In genomic region chr22:17164392-17165024, GRCh38 we compare ENCODE assay signal across 10 cellular contexts. TPM values are rescaled to one million over a fixed set of nuclear protein-coding genes. Genes with fewer than 3 reads are reported as not detected.
A peak's percentile ranks its signal among the peaks of the same experiment; 100 is the strongest.
DNase-seq lines count a peak whose midpoint lies in the region; ATAC-seq and TF ChIP-seq lines count a peak whose summit lies in the region.
"Had no signal": no experiment of that assay in that cellular context is flagged by ENCODE, and none has a peak within 500 bp of the region (broad histone marks: within the 10 kb centered on the region; RNA-seq: fewer than 3 reads in every experiment).

No MANE protein-coding gene starts in this region.

- POLR2A ChIA-PET in PC-3 (lab: Charles Lee; ENCODE audit: unreplicated experiment) = no interaction called here

- DNase-seq in SKM-1 treated with dmso at 0.1 percent for 144 hours (lab: John Stamatoyannopoulos, UW; ENCODE audit: unreplicated experiment) (peak; percentile 9), SKM-1 (lab: John Stamatoyannopoulos, UW; ENCODE audit: unreplicated experiment) (no peak), PC-3 (no peak), fibroblast of the aortic adventitia (ENCODE audit: low read depth) (no peak), type B pancreatic cell (ENCODE audit: extremely low spot score, unreplicated experiment) (no peak), mucosa of gallbladder (ENCODE audit: low spot score) (no peak)
- no peak for DNase-seq in stimulated activated CD4-positive, alpha-beta T cell treated with anti-CD3 and anti-CD28 coated beads, Interleukin-2, amount 100 ng/mL, for 48 hours
- no peak for DNase-seq in activated naive CD8-positive, alpha-beta T cell treated with anti-CD3 and anti-CD28 coated beads, Interleukin-2, amount 50 U/mL, for 24 hours
- DNase-seq: NCI-H1436 treated with DMSO at 0.1 percent for 48 hours, OCI-M1 had no signal

- H3K9me3 Mint-ChIP-seq in type B pancreatic cell = no peaks in the 10 kb centered on the region
- no peaks in the 10 kb centered on the region for H3K9me3 Mint-ChIP-seq in activated naive CD8-positive, alpha-beta T cell treated with anti-CD3 and anti-CD28 coated beads, Interleukin-2, amount 50 U/mL, for 24 hours

- peaks cover 11% of the 10 kb centered on the region for H3K36me3 Mint-ChIP-seq in type B pancreatic cell
- peaks cover 3% of the 10 kb centered on the region for H3K36me3 Mint-ChIP-seq in activated naive CD8-positive, alpha-beta T cell treated with anti-CD3 and anti-CD28 coated beads, Interleukin-2, amount 50 U/mL, for 24 hours (ENCODE audit: low read depth)

- peaks cover 6% of the 10 kb centered on the region for H3K4me1 Mint-ChIP-seq in type B pancreatic cell (ENCODE audit: unreplicated experiment)
- peaks cover 6% of the 10 kb centered on the region for H3K4me1 Mint-ChIP-seq in activated naive CD8-positive, alpha-beta T cell treated with anti-CD3 and anti-CD28 coated beads, Interleukin-2, amount 50 U/mL, for 24 hours

- H3K9me3 ChIP-seq in PC-3 (ENCODE audit: low read length) = no peaks in the 10 kb centered on the region

- H3K4me3 Mint-ChIP-seq in type B pancreatic cell = no peak overlapping the region
- H3K4me3 Mint-ChIP-seq in activated naive CD8-positive, alpha-beta T cell treated with anti-CD3 and anti-CD28 coated beads, Interleukin-2, amount 50 U/mL, for 24 hours = no peak overlapping the region

- no peaks in the 10 kb centered on the region for H3K27me3 Mint-ChIP-seq in type B pancreatic cell
- H3K27me3 Mint-ChIP-seq in activated naive CD8-positive, alpha-beta T cell treated with anti-CD3 and anti-CD28 coated beads, Interleukin-2, amount 50 U/mL, for 24 hours = peaks cover 6% of the 10 kb centered on the region

- no peaks in the 10 kb centered on the region for H3K79me2 ChIP-seq in PC-3 (ENCODE audit: low read length)

- no TSS peak for BruUV-seq in PC-3 (replicated peaks; lab: Mats Ljungman, UMichigan)

- no peaks in the 10 kb centered on the region for H3K27me3 ChIP-seq in PC-3 (ENCODE audit: low read length)

- H3K4me1 ChIP-seq in PC-3 (ENCODE audit: insufficient read depth, low read length) = peaks cover 6% of the 10 kb centered on the region

- H2AFZ ChIP-seq in PC-3 (ENCODE audit: low read length) = no peak overlapping the region

- H3K4me3 ChIP-seq in PC-3 (ENCODE audit: low read length) (no peak overlapping the region), fibroblast of the aortic adventitia (ENCODE audit: low read depth, low read length) (no peak overlapping the region)

- no peak overlapping the region for H3K27ac ChIP-seq in PC-3 (ENCODE audit: low read length)

- H4K20me1 ChIP-seq in PC-3 (ENCODE audit: low read length) = no peaks in the 10 kb centered on the region

- H3K4me2 ChIP-seq in PC-3 (ENCODE audit: low read length) = no peak overlapping the region

- H3K36me3 ChIP-seq in PC-3 (ENCODE audit: low read depth, low read length) = no peaks in the 10 kb centered on the region

- no peaks in the 10 kb centered on the region for H3F3A ChIP-seq in PC-3 (ENCODE audit: low read length, unreplicated experiment)

- intact Hi-C loops in PC-3 (cut with micrococcal nuclease) = no loop called here

- no peak for ATAC-seq in PC-3
- ATAC-seq in activated naive CD8-positive, alpha-beta T cell treated with anti-CD3 and anti-CD28 coated beads, Interleukin-2, amount 50 U/mL, for 24 hours = no peak

- TF ChIP-seq CTCF in PC-3 (conservative IDR thresholded peaks at IDR 0.05; ENCODE audit: low read depth, low read length) (peak; percentile 34; the same call in 1 of the 2 replicates), fibroblast of the aortic adventitia (IDR thresholded peaks at IDR 0.05; ENCODE audit: insufficient read depth, low read length) (peak; percentile 28), type B pancreatic cell (conservative IDR thresholded peaks at IDR 0.05) (peak; percentile 58)

- H3K9me2 ChIP-seq in PC-3 (replicated peaks; ENCODE audit: low read length) = no peaks in the 10 kb centered on the region

- H3K9ac ChIP-seq in PC-3 (ENCODE audit: low read length) = no peak overlapping the region

- H3K27ac Mint-ChIP-seq in type B pancreatic cell = no peak overlapping the region
- H3K27ac Mint-ChIP-seq in activated naive CD8-positive, alpha-beta T cell treated with anti-CD3 and anti-CD28 coated beads, Interleukin-2, amount 50 U/mL, for 24 hours = no peak overlapping the region

- CTCF ChIA-PET in PC-3 (lab: Charles Lee) = no interaction called here

RNA-seq across cellular contexts. Expression of gene HDHD5, which starts 5.4 kb away (rescaled TPM):
- total RNA-seq in PC-3 (2014; rRNA removed) = 57.3 and 62.9 TPM in 2 replicates
- 19.7 and 20.3 TPM in 2 replicates for total RNA-seq in fibroblast of the aortic adventitia (ENCODE audit: low replicate concordance)
- total RNA-seq in type B pancreatic cell (ENCODE audit: low replicate concordance) = 25.3 and 40.1 TPM in 2 replicates
- total RNA-seq in mucosa of gallbladder = 31.7 TPM

RNA-seq across cellular contexts. Expression of gene TMEM121B, which starts 43.3 kb away (rescaled TPM):
- total RNA-seq in PC-3 (2014; rRNA removed) (0.11 and 0.12 TPM in 2 replicates), fibroblast of the aortic adventitia (ENCODE audit: low replicate concordance) (0.09 and 0.16 TPM in 2 replicates), type B pancreatic cell (ENCODE audit: low replicate concordance) (2.9 TPM in 2 replicates), mucosa of gallbladder (1.7 TPM)

RNA-seq across cellular contexts. Expression of gene ADA2, which starts 54.7 kb away (rescaled TPM):
- total RNA-seq in PC-3 (2014; rRNA removed) (not detected in 2 replicates), fibroblast of the aortic adventitia (ENCODE audit: low replicate concordance) (3.4 and 6.7 TPM in 2 replicates), type B pancreatic cell (ENCODE audit: low replicate concordance) (22.2 and 25.8 TPM in 2 replicates), mucosa of gallbladder (54.4 TPM)
